ENCODE assay signal across 1 cellular context in genomic region chr16:71572497-71573116, GRCh38.
TF ChIP-seq lines count a peak whose summit lies in the region.

No MANE protein-coding gene starts in this region.

TF ChIP-seq in HepG2, 621 proteins besides CTCF, POLR2A, EP300 and RAD21 (continued from another document and continues in another):
- TF ChIP-seq HMG20B (CRISPR knock-in tag; conservative IDR thresholded peaks at IDR 0.05) (0 out of 2 replicates have a peak, but pooled peaks have one; percentile 33), SP5 (CRISPR knock-in tag; IDR thresholded peaks at IDR 0.05; ENCODE audit: borderline replicate concordance, low read depth) (0 out of 2 replicates have a peak, but pooled peaks have one; percentile 6), ZNF430 (CRISPR knock-in tag; IDR thresholded peaks at IDR 0.05) (peak; percentile 88; the same call in 1 of the 2 replicates), PHF21A (CRISPR knock-in tag; IDR thresholded peaks at IDR 0.05) (peak; percentile 82; the same call in 1 of the 2 replicates), ZNF549 (CRISPR knock-in tag; IDR thresholded peaks at IDR 0.05) (no peak), ZNF3 (CRISPR knock-in tag; IDR thresholded peaks at IDR 0.05) (no peak), ZNF180 (CRISPR knock-in tag; IDR thresholded peaks at IDR 0.05; ENCODE audit: borderline replicate concordance, low read depth) (no peak), ZFAT (CRISPR knock-in tag; conservative IDR thresholded peaks at IDR 0.05) (no peak), TEF (CRISPR knock-in tag; IDR thresholded peaks at IDR 0.05) (0 out of 2 replicates have a peak, but pooled peaks have one; percentile 32), ZNF772 (CRISPR knock-in tag; IDR thresholded peaks at IDR 0.05) (peak; percentile 82; the same call in 1 of the 2 replicates), ZNF496 (CRISPR knock-in tag; IDR thresholded peaks at IDR 0.05; ENCODE audit: insufficient replicate concordance) (no peak), HHEX (CRISPR knock-in tag; IDR thresholded peaks at IDR 0.05) (0 out of 2 replicates have a peak, but pooled peaks have one; percentile 12), HNRNPH1 (optimal IDR thresholded peaks at IDR 0.05; ENCODE audit: low read depth, low read length) (no peak), ZNF569 (CRISPR knock-in tag; IDR thresholded peaks at IDR 0.05; ENCODE audit: borderline replicate concordance) (no peak), CREB1 (IDR thresholded peaks at IDR 0.05) (peak; percentile 50; the same call in 1 of the 2 replicates), CREB1 (CRISPR knock-in tag; IDR thresholded peaks at IDR 0.05) (peak; percentile 82), TCF12 (IDR thresholded peaks at IDR 0.05) (no peak), TCF12 (CRISPR knock-in tag; IDR thresholded peaks at IDR 0.05) (0 out of 2 replicates have a peak, but pooled peaks have one; percentile 7), ZNF580 (CRISPR knock-in tag; IDR thresholded peaks at IDR 0.05; ENCODE audit: borderline replicate concordance, low read depth) (peak; percentile 77; the same call in 1 of the 2 replicates), ZFX (CRISPR knock-in tag; IDR thresholded peaks at IDR 0.05; ENCODE audit: low read depth) (peak; percentile 29; the same call in 1 of the 2 replicates), ATM (IDR thresholded peaks at IDR 0.05; ENCODE audit: borderline replicate concordance) (no peak), ZNF337 (CRISPR knock-in tag; IDR thresholded peaks at IDR 0.05; ENCODE audit: borderline replicate concordance, low read depth) (no peak), SP140L (CRISPR knock-in tag; IDR thresholded peaks at IDR 0.05; ENCODE audit: borderline replicate concordance) (no peak), CSRNP2 (CRISPR knock-in tag; conservative IDR thresholded peaks at IDR 0.05; ENCODE audit: low read depth) (no peak), GFI1 (CRISPR knock-in tag; IDR thresholded peaks at IDR 0.05; ENCODE audit: borderline replicate concordance) (peak; percentile 52; the same call in 1 of the 2 replicates), JARID2 (CRISPR knock-in tag; IDR thresholded peaks at IDR 0.05; ENCODE audit: insufficient replicate concordance) (no peak), ZSCAN5A (CRISPR knock-in tag; IDR thresholded peaks at IDR 0.05; ENCODE audit: borderline replicate concordance) (no peak), MTA3 (CRISPR knock-in tag; IDR thresholded peaks at IDR 0.05) (no peak), HNRNPK (IDR thresholded peaks at IDR 0.05; ENCODE audit: low read depth, low read length, poor library complexity, severe bottlenecking) (no peak), DNMT3B (CRISPR knock-in tag; conservative IDR thresholded peaks at IDR 0.05) (peak; percentile 83), HOMEZ (CRISPR knock-in tag; IDR thresholded peaks at IDR 0.05; ENCODE audit: low read depth) (peak; percentile 66), FOXK1 (CRISPR knock-in tag; IDR thresholded peaks at IDR 0.05; ENCODE audit: borderline replicate concordance, low read depth) (peak; percentile 83), SATB2 (CRISPR knock-in tag; IDR thresholded peaks at IDR 0.05) (no peak; the same call in 1 of the 2 replicates), ZNF777 (CRISPR knock-in tag; IDR thresholded peaks at IDR 0.05) (no peak), SSRP1 (CRISPR knock-in tag; IDR thresholded peaks at IDR 0.05) (peak; percentile 90; the same call in 1 of the 2 replicates), ZNF639 (CRISPR knock-in tag; conservative IDR thresholded peaks at IDR 0.05) (no peak), ZFY (CRISPR knock-in tag; IDR thresholded peaks at IDR 0.05) (peak; percentile 39; the same call in 1 of the 2 replicates), ZSCAN20 (CRISPR knock-in tag; IDR thresholded peaks at IDR 0.05; ENCODE audit: borderline replicate concordance) (peak; percentile 90), TFDP1 (CRISPR knock-in tag; IDR thresholded peaks at IDR 0.05; ENCODE audit: borderline replicate concordance) (no peak), HCFC1 (IDR thresholded peaks at IDR 0.05; ENCODE audit: low read depth, low read length) (no peak), PREB (CRISPR knock-in tag; IDR thresholded peaks at IDR 0.05) (no peak), NBN (conservative IDR thresholded peaks at IDR 0.05) (no peak), ZNF670 (CRISPR knock-in tag; IDR thresholded peaks at IDR 0.05; ENCODE audit: borderline replicate concordance) (no peak), ZBED4 (CRISPR knock-in tag; IDR thresholded peaks at IDR 0.05; ENCODE audit: borderline replicate concordance) (peak; percentile 23; the same call in 1 of the 2 replicates), HMGXB3 (CRISPR knock-in tag; IDR thresholded peaks at IDR 0.05; ENCODE audit: borderline replicate concordance) (no peak), DDIT3 (CRISPR knock-in tag; IDR thresholded peaks at IDR 0.05) (no peak), ZNF546 (CRISPR knock-in tag; conservative IDR thresholded peaks at IDR 0.05) (no peak), ARNTL (CRISPR knock-in tag; IDR thresholded peaks at IDR 0.05) (0 out of 2 replicates have a peak, but pooled peaks have one; percentile 57)
